In the genomic region with DNA sequence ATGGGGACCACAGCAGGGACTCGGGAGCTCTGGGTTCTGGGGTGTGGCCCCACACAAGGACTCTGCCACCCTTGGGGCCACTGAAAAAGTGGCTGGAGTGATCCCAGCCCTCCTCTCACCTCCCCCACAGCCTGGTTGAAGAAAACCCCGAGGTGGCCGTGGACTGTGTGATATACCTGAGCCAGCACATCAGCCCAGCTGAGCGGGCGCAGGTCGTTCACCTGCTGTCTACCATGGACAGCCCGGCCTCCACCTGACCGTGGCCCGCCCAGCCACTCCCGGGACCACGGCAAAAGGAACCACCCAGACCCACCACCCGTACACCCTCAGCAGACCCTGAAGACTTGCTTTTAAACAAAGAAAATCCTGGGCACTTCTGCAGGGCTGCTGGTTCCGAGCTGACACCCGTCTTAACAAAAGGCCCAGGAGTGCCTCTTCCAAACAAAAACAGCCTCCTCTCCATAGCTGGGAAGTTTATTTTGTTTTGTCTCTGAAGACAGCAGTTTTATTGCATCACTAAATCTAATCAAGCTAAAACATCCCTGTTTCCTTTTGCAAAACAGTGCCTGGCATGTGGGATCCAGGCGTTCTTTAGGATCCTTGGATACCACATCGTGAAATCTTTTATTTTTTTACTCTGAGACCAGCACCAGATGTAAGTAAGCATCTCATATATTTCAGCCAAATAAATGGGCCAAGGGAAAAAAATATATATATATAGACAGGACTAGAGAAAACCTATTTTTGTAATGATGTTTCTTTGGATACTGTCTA, we compare ENCODE assay signal across 24 cellular contexts. TPM values are rescaled to one million over a fixed set of nuclear protein-coding genes. Genes with fewer than 3 reads are reported as not detected.
"Had no signal": no experiment of that assay in that cellular context is flagged by ENCODE, and none has a peak within 500 bp of the region (broad histone marks: within the 10 kb centered on the region; RNA-seq: fewer than 3 reads in every experiment).

No MANE protein-coding gene starts in this region.

- ATAC-seq: activated T-helper 17 cell treated with anti-CD3 and anti-CD28 coated beads, Interleukin-2, amount 50 U/mL, for 72 hours had no signal

- DNase-seq: activated CD4-positive, alpha-beta memory T cell treated with anti-CD3 and anti-CD28 coated beads for 36 hours; activated CD4-positive, alpha-beta T cell treated with anti-CD3 and anti-CD28 coated beads, Interleukin-2, amount 10 ng/mL, durations not matched to agents 7 days and 5 days; activated CD4-positive, CD25-positive, alpha-beta regulatory T cell; activated CD8-positive, alpha-beta memory T cell treated with anti-CD3 and anti-CD28 coated beads for 24 hours; activated gamma-delta T cell; activated naive CD4-positive, alpha-beta T cell treated with anti-CD3 and anti-CD28 coated beads for 36 hours; activated T-cell treated with anti-CD3 and anti-CD28 coated beads for 4 hours; activated T-cell treated with anti-CD3 and anti-CD28 coated beads, Interleukin-2, amount 50 U/mL, for 48 hours; IMR-90; KBM-7; NCI-H1092 treated with DMSO at 0.1 percent for 48 hours; NCI-H1417 treated with DMSO at 0.1 percent for 48 hours; NCI-H1694; NCI-H2029; NCI-H524; SIG-M5; T-helper 1 cell had no signal

- H3K27ac ChIP-seq: VCaP had no signal

RNA-seq across cellular contexts. Expression of a gene that starts 42.8 kb away (rescaled TPM):
- total RNA-seq: activated CD4-positive, alpha-beta memory T cell treated with anti-CD3 and anti-CD28 coated beads for 36 hours; activated CD4-positive, alpha-beta T cell treated with anti-CD3 and anti-CD28 coated beads, Interleukin-2, amount 10 ng/mL, durations not matched to agents 7 days and 5 days; activated naive CD4-positive, alpha-beta T cell treated with anti-CD3 and anti-CD28 coated beads for 36 hours; activated T-helper 17 cell treated with anti-CD3 and anti-CD28 coated beads, Interleukin-2, amount 50 U/mL, for 72 hours; cardiac septum; IMR-90; LHCN-M2; M059J; RPMI7951; T-helper 2 cell treated with Interferon-gamma antibody and Interleukin-4, amounts not matched to agents 100 ng/mL and 5 ng/mL, for 36 hours had no signal
- polyA plus RNA-seq: IMR-90 had no signal
